Comparison of ENCODE assay signal across 9 cellular contexts in the genomic region with DNA sequence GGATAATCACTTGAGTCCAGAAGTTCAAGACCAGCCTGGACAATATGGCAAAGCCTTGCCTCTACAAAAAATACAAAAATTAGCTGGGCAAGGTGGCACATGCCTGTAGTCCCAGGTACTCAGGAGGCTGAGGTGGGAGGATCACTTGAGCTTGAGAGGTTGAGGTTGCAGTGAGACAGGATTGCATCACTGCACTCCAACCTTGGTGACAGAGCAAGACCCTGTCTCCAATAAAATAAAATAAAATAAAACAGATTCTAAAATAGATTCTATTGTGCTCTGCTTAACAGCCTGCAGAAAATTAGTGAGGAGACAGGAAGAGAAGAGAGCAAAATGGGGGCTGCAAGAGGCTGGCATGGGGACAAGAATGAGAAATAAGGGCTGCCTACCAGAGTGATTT.
"Had no signal": no experiment of that assay in that cellular context is flagged by ENCODE, and none has a peak within 500 bp of the region (broad histone marks: within the 10 kb centered on the region; RNA-seq: fewer than 3 reads in every experiment).

No MANE protein-coding gene starts in this region.

- DNase-seq: H9, HCEC 1CT, HFFc6, IMR-90, KBM-7 had no signal

- FAIRE-seq: H1, H54, HTR-8/SVneo had no signal

- H3K4me3 ChIP-seq: GM23338 had no signal

- ATAC-seq: GM23338 had no signal

- H3K4me2 ChIP-seq: GM23338 had no signal
